In genomic region chr6:56101141-56101553, GRCh38 we compare ENCODE assay signal across 12 cellular contexts.
DNase-seq lines count a peak whose midpoint lies in the region; ATAC-seq, FAIRE-seq and TF ChIP-seq lines count a peak whose summit lies in the region.
"Had no signal": no experiment of that assay in that cellular context is flagged by ENCODE, and none has a peak within 500 bp of the region (broad histone marks: within the 10 kb centered on the region; RNA-seq: fewer than 3 reads in every experiment).

No MANE protein-coding gene starts in this region.

- H3K4me3 Mint-ChIP-seq in Calu3 (ENCODE audit: low read depth, unreplicated experiment) (peak overlapping the region; percentile 44), astrocyte (ENCODE audit: unreplicated experiment) (no peak overlapping the region)
- no peak overlapping the region for H3K4me3 Mint-ChIP-seq in stimulated activated memory B cell treated with anti-CD40 and anti-IgM and Interleukin-4, amounts not matched to agents 10 μg/mL and 1 μg/mL and 100 μg/mL, for 72 hours

- TF ChIP-seq CTCF in Calu3 (IDR thresholded peaks at IDR 0.05; ENCODE audit: unreplicated experiment) (no peak), astrocyte (IDR thresholded peaks at IDR 0.05; ENCODE audit: insufficient read depth, low read depth, low read length) (no peak), lung (IDR thresholded peaks at IDR 0.05; ENCODE audit: control extremely low read depth, extremely low read depth) (no peak), left ventricle myocardium inferior (IDR thresholded peaks at IDR 0.05; ENCODE audit: borderline replicate concordance) (no peak)

- no peaks in the 10 kb centered on the region for H3K27me3 Mint-ChIP-seq in Calu3 (ENCODE audit: unreplicated experiment)
- H3K27me3 Mint-ChIP-seq in astrocyte (ENCODE audit: low read depth, unreplicated experiment), result no peaks in the 10 kb centered on the region
- no peaks in the 10 kb centered on the region for H3K27me3 Mint-ChIP-seq in stimulated activated memory B cell treated with anti-CD40 and anti-IgM and Interleukin-4, amounts not matched to agents 10 μg/mL and 1 μg/mL and 100 μg/mL, for 72 hours

- H3K4me1 Mint-ChIP-seq in Calu3 (ENCODE audit: low read depth, unreplicated experiment), result peaks cover 23% of the 10 kb centered on the region
- H3K4me1 Mint-ChIP-seq in astrocyte (ENCODE audit: low read depth, unreplicated experiment), result peaks cover 7% of the 10 kb centered on the region
- no peaks in the 10 kb centered on the region for H3K4me1 Mint-ChIP-seq in stimulated activated memory B cell treated with anti-CD40 and anti-IgM and Interleukin-4, amounts not matched to agents 10 μg/mL and 1 μg/mL and 100 μg/mL, for 72 hours

- H4K20me1 ChIP-seq in astrocyte (ENCODE audit: insufficient read depth, low read length), result no peaks in the 10 kb centered on the region

- ATAC-seq in lung (ENCODE audit: insufficient read depth, low FRiP score), result peak; percentile 91
- ATAC-seq in stimulated activated memory B cell treated with anti-CD40 and anti-IgM and Interleukin-4, amounts not matched to agents 10 μg/mL and 1 μg/mL and 100 μg/mL, for 72 hours, result no peak
- ATAC-seq: body of pancreas, left ventricle myocardium superior had no signal

- peak; percentile 99 for FAIRE-seq in astrocyte (lab: Jason Lieb, UNC)

- 23 to 32% methylated on average over 4 of the region's 4 CpGs for WGBS in lung, 2 donors

- H3K27ac ChIP-seq in astrocyte (ENCODE audit: low read depth, low read length), result peak overlapping the region; percentile 71
- H3K27ac ChIP-seq in lung (ENCODE audit: low read depth in 1 of 2, low read length in 1 of 2), result no peak overlapping the region
- no peak overlapping the region for H3K27ac ChIP-seq in left ventricle myocardium inferior (replicated peaks)
- H3K27ac ChIP-seq: body of pancreas had no signal

- no peak overlapping the region for H2AFZ ChIP-seq in astrocyte (ENCODE audit: low read depth, low read length)

- intact Hi-C loops in Calu3 (cut with micrococcal nuclease; ENCODE audit: unreplicated experiment), result loop anchor here (5.0 to 10.0 kb wide), 2 partner anchors 54 to 174 kb away; no protein-coding TSS in a partner anchor
- intact Hi-C loops in left ventricle myocardium inferior (cut with micrococcal nuclease), result no loop called here

- no peaks in the 10 kb centered on the region for H3K79me2 ChIP-seq in astrocyte (ENCODE audit: insufficient read depth, low read length)

- H3K9me3 Mint-ChIP-seq in Calu3 (ENCODE audit: low read depth, unreplicated experiment) (peaks cover 8% of the 10 kb centered on the region), astrocyte (ENCODE audit: unreplicated experiment) (no peaks in the 10 kb centered on the region)
- H3K9me3 Mint-ChIP-seq in stimulated activated memory B cell treated with anti-CD40 and anti-IgM and Interleukin-4, amounts not matched to agents 10 μg/mL and 1 μg/mL and 100 μg/mL, for 72 hours, result peaks cover 4% of the 10 kb centered on the region

- CTCF ChIA-PET in Calu3 (lab: Charles Lee), result no interaction called here

- peaks cover 10% of the 10 kb centered on the region for H3K4me1 ChIP-seq in astrocyte (ENCODE audit: insufficient read depth, low read length)
- no peaks in the 10 kb centered on the region for H3K4me1 ChIP-seq in lung (ENCODE audit: control insufficient read depth in 2 of 2, insufficient read depth in 2 of 2, low read length in 2 of 2)
- no peaks in the 10 kb centered on the region for H3K4me1 ChIP-seq in left ventricle myocardium inferior
- H3K4me1 ChIP-seq: body of pancreas had no signal

- no peak overlapping the region for H3K4me3 ChIP-seq in MG63
- no peak overlapping the region for H3K4me3 ChIP-seq in astrocyte (ENCODE audit: insufficient read depth, low read depth, low read length)
- no peak overlapping the region for H3K4me3 ChIP-seq in lung
- H3K4me3 ChIP-seq in left ventricle myocardium inferior, result no peak overlapping the region
- H3K4me3 ChIP-seq: body of pancreas had no signal

- DNase-seq in Calu3 (peak; percentile 34), MG63 (peak; percentile 48), astrocyte (ENCODE audit: low read depth) (peak; percentile 97), lung (ENCODE audit: low spot score) (no peak), NCI-H82 treated with DMSO at 0.1 percent for 48 hours (lab: John Stamatoyannopoulos, UW; ENCODE audit: unreplicated experiment) (no peak), COR-L47 (lab: John Stamatoyannopoulos, UW) (no peak), left ventricle myocardium inferior (no peak)
- DNase-seq: activated CD4-positive, alpha-beta T cell treated with anti-CD3 and anti-CD28 coated beads for 1 hour; left ventricle myocardium superior; NCI-H2029 treated with DMSO at 0.1 percent for 48 hours had no signal

- H3K4me2 ChIP-seq in astrocyte (ENCODE audit: low read length), result peak overlapping the region; percentile 67

- peak overlapping the region; percentile 79 for H3K27ac Mint-ChIP-seq in Calu3 (ENCODE audit: unreplicated experiment)
- H3K27ac Mint-ChIP-seq in astrocyte (ENCODE audit: unreplicated experiment), result peak overlapping the region; percentile 67
- no peak overlapping the region for H3K27ac Mint-ChIP-seq in stimulated activated memory B cell treated with anti-CD40 and anti-IgM and Interleukin-4, amounts not matched to agents 10 μg/mL and 1 μg/mL and 100 μg/mL, for 72 hours

- H3K9me3 ChIP-seq in MG63 (no peaks in the 10 kb centered on the region; the same call in 1 of the 2 replicates), astrocyte (ENCODE audit: insufficient read depth, low read depth, low read length) (no peaks in the 10 kb centered on the region), lung (ENCODE audit: control insufficient read depth in 2 of 2, insufficient read depth in 1 of 2, low read length in 1 of 2) (no peaks in the 10 kb centered on the region), left ventricle myocardium inferior (replicated peaks) (peaks cover 5% of the 10 kb centered on the region)
- H3K9me3 ChIP-seq: body of pancreas had no signal

- H3K9ac ChIP-seq in astrocyte (ENCODE audit: low read length), result no peak overlapping the region

- H3K36me3 ChIP-seq in MG63 (no peaks in the 10 kb centered on the region), astrocyte (ENCODE audit: insufficient read depth, low read length) (no peaks in the 10 kb centered on the region), lung (ENCODE audit: control insufficient read depth in 2 of 2, insufficient read depth in 2 of 2, low read length in 2 of 2) (no peaks in the 10 kb centered on the region), left ventricle myocardium inferior (no peaks in the 10 kb centered on the region)

- peaks cover 6% of the 10 kb centered on the region for H3K36me3 Mint-ChIP-seq in Calu3 (ENCODE audit: insufficient read depth, unreplicated experiment)
- H3K36me3 Mint-ChIP-seq in astrocyte (ENCODE audit: low read depth, unreplicated experiment), result no peaks in the 10 kb centered on the region
- H3K36me3 Mint-ChIP-seq in stimulated activated memory B cell treated with anti-CD40 and anti-IgM and Interleukin-4, amounts not matched to agents 10 μg/mL and 1 μg/mL and 100 μg/mL, for 72 hours, result no peaks in the 10 kb centered on the region

- no TSS peak for BruUV-seq in Calu3 (replicated peaks; lab: Mats Ljungman, UMichigan)

- no peaks in the 10 kb centered on the region for H3K27me3 ChIP-seq in MG63
- no peaks in the 10 kb centered on the region for H3K27me3 ChIP-seq in astrocyte (ENCODE audit: insufficient read depth, low read length)
- H3K27me3 ChIP-seq in lung (ENCODE audit: control insufficient read depth, insufficient read depth), result no peaks in the 10 kb centered on the region
- no peaks in the 10 kb centered on the region for H3K27me3 ChIP-seq in left ventricle myocardium inferior (ENCODE audit: low read depth)
- H3K27me3 ChIP-seq: body of pancreas had no signal

Comparison
In these comparisons a context has a peak if more than half of its experiments do, and no peak if none do; other contexts are left out.
1. DNase-seq: peak in Calu3 (single experiment), MG63 (single experiment) and astrocyte (single experiment); none in lung (single experiment), NCI-H82 treated with DMSO at 0.1 percent for 48 hours (single experiment), COR-L47 (single experiment) and left ventricle myocardium inferior (single experiment).